8 cellular contexts compared by ENCODE assay signal in genomic region chr10:128314691-128315090, GRCh38.
"Had no signal": no experiment of that assay in that cellular context is flagged by ENCODE, and none has a peak within 500 bp of the region (broad histone marks: within the 10 kb centered on the region; RNA-seq: fewer than 3 reads in every experiment).

No MANE protein-coding gene starts in this region.

- H3K4me3 ChIP-seq: GM23248, HAP-1, K562 had no signal

- ATAC-seq: HCT116, K562 had no signal

- DNase-seq: GM23248, GOT3, H7, HFFc6, IMR-90 had no signal
